ENCODE assay signal across 23 cellular contexts in the genomic region with DNA sequence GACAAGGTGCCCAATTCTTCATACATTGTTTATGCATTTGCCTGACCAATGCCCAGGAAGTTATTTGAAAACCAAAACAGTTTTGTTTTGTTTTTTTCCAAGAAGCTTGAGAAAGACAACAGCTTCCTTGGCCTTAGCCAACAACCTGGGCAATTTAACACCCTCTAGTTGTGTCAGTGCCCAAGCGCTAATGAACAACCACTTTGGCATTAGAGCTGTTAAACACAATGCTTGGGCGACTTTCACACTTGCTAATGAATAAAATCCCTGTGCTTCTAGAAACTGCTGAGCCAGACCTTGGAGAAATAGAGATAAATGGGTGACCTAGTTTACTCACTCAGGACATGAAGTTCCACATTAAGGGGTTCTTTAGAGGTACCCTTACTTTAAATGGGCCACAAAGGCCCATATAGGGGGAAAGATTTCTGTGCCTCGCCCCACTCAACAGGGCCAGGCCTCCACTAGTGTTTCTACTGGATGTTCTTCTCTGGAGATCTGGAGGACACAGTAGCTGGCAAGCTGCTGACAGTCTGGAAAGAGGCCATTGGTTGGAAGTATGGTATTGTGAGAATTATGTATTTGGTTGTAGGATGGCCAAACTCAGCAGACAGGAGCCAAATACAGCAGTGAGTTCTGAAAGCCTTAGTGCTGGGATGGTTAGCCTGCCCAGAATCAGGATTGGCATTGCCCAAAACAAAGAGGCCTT.
DNase-seq lines count a peak whose midpoint lies in the region; ATAC-seq and TF ChIP-seq lines count a peak whose summit lies in the region.
"Had no signal": no experiment of that assay in that cellular context is flagged by ENCODE, and none has a peak within 500 bp of the region (broad histone marks: within the 10 kb centered on the region; RNA-seq: fewer than 3 reads in every experiment).

No MANE protein-coding gene starts in this region.

- POLR2A ChIA-PET in naive thymus-derived CD8-positive, alpha-beta T cell (lab: Charles Lee), result no interaction called here

- H3K27me3 ChIP-seq in MG63 (no peaks in the 10 kb centered on the region), dorsolateral prefrontal cortex (no peaks in the 10 kb centered on the region), prostate gland (replicated peaks; ENCODE audit: insufficient read depth) (no peaks in the 10 kb centered on the region)
- H3K27me3 ChIP-seq: BLaER1, neutrophil, SJCRH30, spleen, upper lobe of right lung had no signal

- H3K4me3 Mint-ChIP-seq in activated T-cell treated with anti-CD3 and anti-CD28 coated beads, Interleukin-2, amount 50 U/mL, for 72 hours, result no peak overlapping the region
- H3K4me3 Mint-ChIP-seq in naive thymus-derived CD8-positive, alpha-beta T cell, result no peak overlapping the region
- H3K4me3 Mint-ChIP-seq: T-helper 1 cell treated with Interleukin-12 subunit alpha and Interleukin-12 subunit beta and Interleukin-4 antibody, amounts not matched to agents 30 μg/mL and 1 μg/mL, for 36 hours had no signal

- peak overlapping the region in 49 of 59 donors; percentile 6 to 82 (median 58) for H3K27ac ChIP-seq in dorsolateral prefrontal cortex
- H3K27ac ChIP-seq in prostate gland, result no peak overlapping the region
- H3K27ac ChIP-seq: BLaER1, neutrophil, SJCRH30, upper lobe of right lung had no signal

- H3K4me1 Mint-ChIP-seq in activated T-cell treated with anti-CD3 and anti-CD28 coated beads, Interleukin-2, amount 50 U/mL, for 72 hours (ENCODE audit: low read depth), result no peaks in the 10 kb centered on the region
- peaks cover 0 to 2% (median under 1%) of the 10 kb centered on the region in 4 donors for H3K4me1 Mint-ChIP-seq in naive thymus-derived CD8-positive, alpha-beta T cell

- intact Hi-C loops in dorsolateral prefrontal cortex (cut with DNase I), result no loop called here
- intact Hi-C loops in prostate gland (cut with DNase I), result no loop called here

- no peak for DNase-seq in activated T-cell treated with anti-CD3 and anti-CD28 coated beads, Interleukin-2, amount 50 U/mL, for 72 hours
- no peak for DNase-seq in activated T-cell treated with anti-CD3 and anti-CD28 coated beads, Interleukin-2, amount 50 U/mL, for 48 hours
- DNase-seq in MG63 (peak; percentile 46), dorsolateral prefrontal cortex (no peak), prostate gland (ENCODE audit: low spot score) (no peak), foreskin melanocyte (no peak), NCI-H82 (lab: John Stamatoyannopoulos, UW) (no peak)
- no peak for DNase-seq in naive thymus-derived CD8-positive, alpha-beta T cell
- DNase-seq: activated T-cell treated with anti-CD3 and anti-CD28 coated beads, Interleukin-2, amount 50 U/mL, for 1 hour; erythroblast; mucosa of descending colon; NCI-H1436 treated with DMSO at 0.1 percent for 48 hours; NCI-H774; SJCRH30; spleen; stimulated activated CD4-positive, alpha-beta T cell treated with anti-CD3 and anti-CD28 coated beads, Interleukin-4, amount 100 ng/mL, for 24 hours; upper lobe of right lung had no signal

- WGBS in prostate gland, result 93% methylated on average over 3 of the region's 3 CpGs

- H3K27ac Mint-ChIP-seq in activated T-cell treated with anti-CD3 and anti-CD28 coated beads, Interleukin-2, amount 50 U/mL, for 72 hours, result peak overlapping the region; percentile 14
- peak overlapping the region in 9 of 10 donors; percentile 44 to 85 (median 71) for H3K27ac Mint-ChIP-seq in naive thymus-derived CD8-positive, alpha-beta T cell
- H3K27ac Mint-ChIP-seq: T-helper 1 cell treated with Interleukin-12 subunit alpha and Interleukin-12 subunit beta and Interleukin-4 antibody, amounts not matched to agents 30 μg/mL and 1 μg/mL, for 36 hours had no signal

- peaks cover 12 to 29% of the 10 kb centered on the region in 2 donors for H3K36me3 Mint-ChIP-seq in activated T-cell treated with anti-CD3 and anti-CD28 coated beads, Interleukin-2, amount 50 U/mL, for 72 hours (ENCODE audit: insufficient read depth in 2 of 2)
- H3K36me3 Mint-ChIP-seq in naive thymus-derived CD8-positive, alpha-beta T cell, result peaks cover 3 to 89% (median 28%) of the 10 kb centered on the region in 3 donors

- no peaks in the 10 kb centered on the region for H3K4me1 ChIP-seq in prostate gland (replicated peaks)
- H3K4me1 ChIP-seq: BLaER1, SJCRH30, spleen, upper lobe of right lung had no signal

- ATAC-seq in activated T-cell treated with anti-CD3 and anti-CD28 coated beads, Interleukin-2, amount 50 U/mL, for 72 hours (replicated peaks in 1 of 2), result no peak
- no peak for ATAC-seq in naive thymus-derived CD8-positive, alpha-beta T cell
- ATAC-seq: K562, left lobe of liver, mucosa of descending colon, upper lobe of right lung had no signal

- H3K36me3 ChIP-seq in MG63 (no peaks in the 10 kb centered on the region), prostate gland (no peaks in the 10 kb centered on the region)
- H3K36me3 ChIP-seq: HAP-1, SJCRH30 had no signal

- H3K9me3 ChIP-seq in MG63 (no peaks in the 10 kb centered on the region), prostate gland (no peaks in the 10 kb centered on the region)
- H3K9me3 ChIP-seq: BLaER1, HAP-1, mucosa of descending colon, SJCRH30, spleen, upper lobe of right lung had no signal

- H3K4me3 ChIP-seq in MG63, result no peak overlapping the region
- H3K4me3 ChIP-seq in dorsolateral prefrontal cortex, result no peak overlapping the region
- no peak overlapping the region for H3K4me3 ChIP-seq in prostate gland
- H3K4me3 ChIP-seq: BLaER1, HAP-1, K562, mucosa of descending colon, SJCRH30, spleen, upper lobe of right lung had no signal

- no peaks in the 10 kb centered on the region for H3K27me3 Mint-ChIP-seq in activated T-cell treated with anti-CD3 and anti-CD28 coated beads, Interleukin-2, amount 50 U/mL, for 72 hours (ENCODE audit: low read depth)
- no peaks in the 10 kb centered on the region for H3K27me3 Mint-ChIP-seq in naive thymus-derived CD8-positive, alpha-beta T cell

- no peak for TF ChIP-seq POLR2A in prostate gland (IDR thresholded peaks at IDR 0.05)

- TF ChIP-seq CTCF in dorsolateral prefrontal cortex (IDR thresholded peaks at IDR 0.05 in 54 of 56, conservative IDR thresholded peaks at IDR 0.05 in 2 of 56; ENCODE audit: low read depth in 1 of 56, partially characterized antibody in 56 of 56), result no peak
- no peak for TF ChIP-seq CTCF in prostate gland (IDR thresholded peaks at IDR 0.05)

- H3K9me3 Mint-ChIP-seq in activated T-cell treated with anti-CD3 and anti-CD28 coated beads, Interleukin-2, amount 50 U/mL, for 72 hours, result no peaks in the 10 kb centered on the region
- no peaks in the 10 kb centered on the region for H3K9me3 Mint-ChIP-seq in naive thymus-derived CD8-positive, alpha-beta T cell
- H3K9me3 Mint-ChIP-seq: T-helper 1 cell treated with Interleukin-12 subunit alpha and Interleukin-12 subunit beta and Interleukin-4 antibody, amounts not matched to agents 30 μg/mL and 1 μg/mL, for 36 hours had no signal

Comparison
In these comparisons a context has a peak if more than half of its experiments do, and no peak if none do; other contexts are left out.
1. H3K27ac ChIP-seq: peak in dorsolateral prefrontal cortex (49 of 59); none in prostate gland (0 of 2).